ENCODE assay signal across 8 cellular contexts in the genomic region with DNA sequence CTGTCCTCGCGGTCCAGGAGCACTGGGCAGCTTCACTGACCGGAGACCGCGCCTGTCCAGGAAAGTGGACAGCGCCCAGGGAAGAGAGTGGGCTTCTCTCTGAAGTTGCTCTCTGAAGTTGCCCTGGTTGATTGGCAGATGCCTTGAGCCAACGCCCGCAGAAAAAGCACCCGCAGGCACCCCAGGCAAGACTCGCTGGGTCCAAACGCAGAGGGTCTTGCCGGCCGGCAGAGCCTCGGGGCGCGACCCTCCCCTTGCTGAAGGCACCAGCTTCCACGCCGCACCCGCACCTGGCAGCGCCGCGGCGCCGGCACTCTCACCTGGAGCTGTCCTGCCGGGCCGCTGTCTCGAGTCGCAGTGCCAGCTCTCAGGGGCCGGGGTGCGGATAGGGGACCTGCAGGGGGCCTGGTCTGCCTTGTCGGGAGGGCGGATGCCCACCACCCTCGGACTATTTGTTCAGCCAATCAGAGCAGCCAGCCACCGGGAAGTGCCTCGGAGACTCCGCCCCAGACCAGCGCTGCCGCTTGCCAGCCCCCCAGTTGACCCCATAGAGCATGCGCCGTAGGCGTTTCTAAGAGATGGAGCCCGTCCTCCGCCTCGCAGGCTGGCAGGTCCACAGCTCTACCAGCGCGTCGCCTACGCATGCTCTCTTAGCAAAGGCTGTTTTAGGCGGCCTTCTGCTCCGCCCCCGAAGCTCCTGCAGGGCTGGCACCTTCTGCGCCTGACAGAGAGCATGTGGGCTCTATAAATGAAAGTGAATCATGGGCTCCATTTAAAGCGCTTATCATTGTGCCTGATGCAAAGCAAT. TPM values are rescaled to one million over a fixed set of nuclear protein-coding genes. Genes with fewer than 3 reads are reported as not detected.
A peak's percentile ranks its signal among the peaks of the same experiment; 100 is the strongest.
DNase-seq lines count a peak whose midpoint lies in the region; ATAC-seq, FAIRE-seq and TF ChIP-seq lines count a peak whose summit lies in the region.

A gene (minus strand): TSS at position 359 of the 808 bp plus-strand sequence. CDS start 4,127 bp downstream, outside the sequence.

- peak within 1 kb of the TSS; percentile 32 for H3K27ac Mint-ChIP-seq in chondrocyte (ENCODE audit: unreplicated experiment)

- no peaks in the 10 kb centered on the region for H3K36me3 ChIP-seq in kidney (ENCODE audit: control insufficient read depth in 1 of 2, insufficient read depth in 2 of 2, low read length in 2 of 2)

- DNase-seq in AG20443 (ENCODE audit: low spot score) (peak; percentile 99), NCI-H510A (lab: John Stamatoyannopoulos, UW) (peak; percentile 96), chondrocyte (ENCODE audit: low spot score) (peak; percentile 99), kidney (peak; percentile 99)
- DNase-seq in activated CD4-positive, alpha-beta T cell treated with anti-CD3 and anti-CD28 coated beads for 1 hour = peak; percentile 93
- DNase-seq in stimulated activated CD4-positive, alpha-beta T cell treated with anti-CD3 and anti-CD28 coated beads, Interleukin-15, amount 100 ng/mL, for 24 hours = peak; percentile 97

- H3K4me1 ChIP-seq in kidney (ENCODE audit: control insufficient read depth in 1 of 2, insufficient read depth in 1 of 2, low read depth in 1 of 2, low read length in 2 of 2) = peaks cover 4 to 6% of the 10 kb centered on the region in 2 donors

- peak within 1 kb of the TSS; percentile 71 to 84 for H3K9ac ChIP-seq in kidney (ENCODE audit: low read length in 2 of 2)

- H3K4me3 Mint-ChIP-seq in chondrocyte (ENCODE audit: unreplicated experiment) = peak within 1 kb of the TSS; percentile 75

- H3K36me3 Mint-ChIP-seq in chondrocyte (ENCODE audit: low read depth) = no peaks in the 10 kb centered on the region

- intact Hi-C loops in kidney (cut with DNase I) = no loop called here

- peak; percentile 84 for TF ChIP-seq POLR2A in GM19099 (IDR thresholded peaks at IDR 0.05; ENCODE audit: extremely low read depth, insufficient read length, low read depth)

- H3K4me3 ChIP-seq in kidney (ENCODE audit: low read length in 2 of 2) = peak within 1 kb of the TSS; percentile 83 to 86

- no peaks in the 10 kb centered on the region for H3K9me3 Mint-ChIP-seq in chondrocyte (ENCODE audit: low read depth)

- H3K27me3 Mint-ChIP-seq in chondrocyte (ENCODE audit: low read depth) = no peaks in the 10 kb centered on the region

- H3K9me3 ChIP-seq in kidney (ENCODE audit: control insufficient read depth in 1 of 2, low read length in 2 of 2) = no peaks in the 10 kb centered on the region

- ATAC-seq in HG03432 (IDR thresholded peaks at IDR 0.05; ENCODE audit: unreplicated experiment) = peak; percentile 98

- TF ChIP-seq CTCF in chondrocyte (IDR thresholded peaks at IDR 0.05) (peak; percentile 23), kidney (IDR thresholded peaks at IDR 0.05; ENCODE audit: borderline replicate concordance, extremely low read depth, insufficient read depth) (no peak)

- peak within 1 kb of the TSS; percentile 39 to 52 for H3K27ac ChIP-seq in kidney (ENCODE audit: low read depth in 2 of 2, low read length in 2 of 2)

- peak; percentile 94 for FAIRE-seq in kidney (lab: Jason Lieb, UNC)

- peaks cover 9% of the 10 kb centered on the region for H3K4me1 Mint-ChIP-seq in chondrocyte (ENCODE audit: low read depth)

RNA-seq across cellular contexts. Expression of the gene that starts here (rescaled TPM):
- total RNA-seq in chondrocyte (35.8 to 52.5 TPM (median 44.1 TPM) in 3 replicates), kidney (84.5 TPM)
- polyA plus RNA-seq in kidney (ENCODE audit: insufficient read depth, low read depth, low replicate concordance) = 43.8 TPM

Comparison
In these comparisons a context has a peak if more than half of its experiments do, and no peak if none do; other contexts are left out.
1. Peak in every context shown above with its lines: DNase-seq, ATAC-seq, H3K4me3 ChIP-seq and H3K27ac ChIP-seq.